In the genomic region with DNA sequence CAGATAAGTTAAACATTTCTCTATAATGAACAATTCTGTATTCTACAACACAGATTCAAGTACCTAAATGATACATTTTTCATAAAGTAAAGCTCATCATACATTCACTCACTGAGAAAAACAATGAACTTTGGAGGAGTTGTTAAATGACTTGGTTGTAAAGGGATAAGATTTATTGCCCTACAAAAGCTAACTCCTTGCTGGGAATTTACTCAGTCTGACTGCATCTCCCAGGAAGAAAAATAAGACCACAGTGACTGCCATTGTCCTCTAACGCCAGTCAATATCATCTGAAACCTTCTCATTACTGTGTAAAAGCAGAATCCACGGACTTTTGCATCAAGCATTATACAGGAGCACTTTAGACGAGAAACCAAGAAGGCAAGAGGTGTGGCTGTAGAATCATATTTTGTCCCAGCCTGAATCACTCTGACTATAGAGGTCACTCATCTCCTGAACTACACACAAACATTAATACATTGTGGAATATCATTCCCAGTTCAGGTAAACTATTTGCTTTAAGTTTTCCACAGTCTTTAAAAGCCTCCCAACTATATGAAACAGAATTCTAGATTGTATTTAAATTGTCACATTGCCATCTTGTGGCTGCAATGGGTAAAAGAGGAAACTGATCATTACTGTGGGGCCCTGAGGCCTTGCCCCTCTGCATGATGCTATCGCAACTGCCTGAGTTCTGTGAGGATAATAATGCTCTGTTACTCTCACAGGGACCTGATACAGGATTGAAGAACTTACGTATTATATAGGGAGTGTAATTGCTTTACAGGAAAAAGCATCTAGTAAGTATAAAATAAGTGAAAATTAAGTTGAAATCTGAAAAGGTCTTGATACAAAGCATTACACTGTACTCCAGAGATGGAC, we compare ENCODE assay signal across 8 cellular contexts.
DNase-seq lines count a peak whose midpoint lies in the region; FAIRE-seq and TF ChIP-seq lines count a peak whose summit lies in the region.

No MANE protein-coding gene starts in this region.

- intact Hi-C loops in esophagus squamous epithelium (cut with DNase I): no loop called here

- in situ Hi-C loops in HAP-1 (cut with MboI; ENCODE audit: low sequenced_read_pairs): no loop called here

- TF ChIP-seq POLR2A in esophagus squamous epithelium (IDR thresholded peaks at IDR 0.05): no peak

- FAIRE-seq in islet of Langerhans (lab: Jason Lieb, UNC): peak; percentile 9

- peak overlapping the region; percentile 74 for H3K4me2 ChIP-seq in Loucy (ENCODE audit: low read depth, low read length, poor library complexity, severe bottlenecking)

- no peaks in the 10 kb centered on the region for H3K27me3 ChIP-seq in GM06990 (replicated peaks; ENCODE audit: control insufficient read depth, insufficient read depth, low read length)
- H3K27me3 ChIP-seq in HAP-1 (ENCODE audit: low read depth): 0 out of 2 replicates have a peak, but pooled peaks cover 4% of the 10 kb centered on the region
- H3K27me3 ChIP-seq in Loucy (ENCODE audit: insufficient read depth, low read length, poor library complexity, severe bottlenecking): no peaks in the 10 kb centered on the region
- no peaks in the 10 kb centered on the region for H3K27me3 ChIP-seq in esophagus squamous epithelium

- no peaks in the 10 kb centered on the region; the same call in 1 of the 2 replicates for H3F3A ChIP-seq in Loucy (ENCODE audit: low read depth)

- DNase-seq in GM06990 (ENCODE audit: extremely low read depth, insufficient read length): peak; percentile 15
- DNase-seq in HAP-1 (ENCODE audit: low spot score in 2 of 2): peak; percentile 8 to 23
- peak; percentile 53 for DNase-seq in SKM-1 treated with dmso at 0.1 percent for 144 hours (lab: John Stamatoyannopoulos, UW; ENCODE audit: unreplicated experiment)
- DNase-seq in esophagus squamous epithelium (lab: John Stamatoyannopoulos, UW): no peak
- no peak for DNase-seq in stimulated activated CD4-positive, alpha-beta T cell treated with anti-CD3 and anti-CD28 coated beads, Interleukin-4, amount 100 ng/mL, for 1 hour

- peaks cover 43% of the 10 kb centered on the region; the same call in 1 of the 2 replicates for H3K79me2 ChIP-seq in Loucy (ENCODE audit: insufficient read depth, low read length)

- no peaks in the 10 kb centered on the region for H3K36me3 ChIP-seq in GM06990 (ENCODE audit: control insufficient read depth, insufficient read depth, low read length)
- H3K36me3 ChIP-seq in HAP-1 (replicated peaks): no peaks in the 10 kb centered on the region
- H3K36me3 ChIP-seq in Loucy (ENCODE audit: insufficient read depth, low read length): no peaks in the 10 kb centered on the region
- H3K36me3 ChIP-seq in esophagus squamous epithelium: no peaks in the 10 kb centered on the region

- no peaks in the 10 kb centered on the region for H3K4me1 ChIP-seq in HAP-1
- H3K4me1 ChIP-seq in Loucy (ENCODE audit: insufficient read depth, low read length, poor library complexity, severe bottlenecking): peaks cover 26% of the 10 kb centered on the region
- no peaks in the 10 kb centered on the region for H3K4me1 ChIP-seq in esophagus squamous epithelium

- peak overlapping the region; percentile 45; the same call in 1 of the 2 replicates for H3K27ac ChIP-seq in 22Rv1
- H3K27ac ChIP-seq in esophagus squamous epithelium: no peak overlapping the region

- H2AFZ ChIP-seq in Loucy (ENCODE audit: low read length): no peak overlapping the region

- H3K9me2 ChIP-seq in Loucy (replicated peaks; ENCODE audit: low read depth, low read length): no peaks in the 10 kb centered on the region

- H3K4me3 ChIP-seq in GM06990 (replicated peaks; ENCODE audit: low read depth, low read length) (no peak overlapping the region), HAP-1 (no peak overlapping the region), Loucy (ENCODE audit: low read length, poor library complexity, severe bottlenecking) (peak overlapping the region; percentile 74), esophagus squamous epithelium (no peak overlapping the region)

- TF ChIP-seq CTCF in 22Rv1 (IDR thresholded peaks at IDR 0.05): peak; percentile 78
- TF ChIP-seq CTCF in GM06990 (IDR thresholded peaks at IDR 0.05; ENCODE audit: insufficient read depth, low read length, poor library complexity, severe bottlenecking): peak; percentile 42
- TF ChIP-seq CTCF in Loucy (conservative IDR thresholded peaks at IDR 0.05; ENCODE audit: low read length): peak; percentile 58
- no peak for TF ChIP-seq CTCF in esophagus squamous epithelium (IDR thresholded peaks at IDR 0.05)

- peaks cover 3% of the 10 kb centered on the region for H4K20me1 ChIP-seq in Loucy (ENCODE audit: insufficient read depth, low read length, poor library complexity, severe bottlenecking)

- no peaks in the 10 kb centered on the region for H3K9me3 ChIP-seq in HAP-1
- no peaks in the 10 kb centered on the region for H3K9me3 ChIP-seq in Loucy (ENCODE audit: insufficient read depth, low read depth, low read length)
- H3K9me3 ChIP-seq in esophagus squamous epithelium: no peaks in the 10 kb centered on the region

- H3K9ac ChIP-seq in Loucy (ENCODE audit: low read depth, low read length, poor library complexity, severe bottlenecking): peak overlapping the region; percentile 68

- 36 to 46% methylated on average over 5 of the region's 5 CpGs for WGBS in esophagus squamous epithelium, 2 donors

Comparison
In these comparisons a context has a peak if more than half of its experiments do, and no peak if none do; other contexts are left out.
1. CTCF ChIP-seq: peak in 22Rv1 (single experiment), GM06990 (single experiment) and Loucy (single experiment); none in esophagus squamous epithelium (0 of 6).
2. DNase-seq: peak in GM06990 (single experiment), HAP-1 (2 of 2) and SKM-1 treated with dmso at 0.1 percent for 144 hours (single experiment); none in esophagus squamous epithelium (single experiment) and stimulated activated CD4-positive, alpha-beta T cell treated with anti-CD3 and anti-CD28 coated beads, Interleukin-4, amount 100 ng/mL, for 1 hour (single experiment).